Comparison of ENCODE assay signal across 16 cellular contexts in genomic region chr5:58040044-58040443, GRCh38.
"Had no signal": no experiment of that assay in that cellular context is flagged by ENCODE, and none has a peak within 500 bp of the region (broad histone marks: within the 10 kb centered on the region; RNA-seq: fewer than 3 reads in every experiment).

No MANE protein-coding gene starts in this region.

- H3K4me3 ChIP-seq: gastroesophageal sphincter, lower lobe of right lung, tibial nerve, uterus had no signal

- H3K9me3 ChIP-seq: gastroesophageal sphincter, lower lobe of right lung, tibial nerve, uterus had no signal

- H3K27me3 ChIP-seq: brain microvascular endothelial cell, gastroesophageal sphincter, tibial nerve, uterus had no signal

- H3K4me1 Mint-ChIP-seq: activated CD4-positive, alpha-beta T cell treated with anti-CD3 and anti-CD28 coated beads, Interleukin-2, amount 10 ng/mL, durations not matched to agents 7 days and 5 days; activated naive CD8-positive, alpha-beta T cell treated with anti-CD3 and anti-CD28 coated beads, Interleukin-2, amount 10 ng/mL, durations not matched to agents 7 days and 5 days; neural crest cell; stimulated activated memory B cell treated with anti-CD40 and anti-IgM and Interleukin-4, amounts not matched to agents 10 μg/mL and 1 μg/mL and 100 μg/mL, for 72 hours had no signal

- H3K4me1 ChIP-seq: gastroesophageal sphincter, lower lobe of right lung, tibial nerve, uterus had no signal

- H3K36me3 Mint-ChIP-seq: activated naive CD8-positive, alpha-beta T cell treated with anti-CD3 and anti-CD28 coated beads, Interleukin-2, amount 10 ng/mL, durations not matched to agents 7 days and 5 days; stimulated activated memory B cell treated with anti-CD40 and anti-IgM and Interleukin-4, amounts not matched to agents 10 μg/mL and 1 μg/mL and 100 μg/mL, for 72 hours had no signal

- H3K9me3 Mint-ChIP-seq: activated CD4-positive, alpha-beta T cell treated with anti-CD3 and anti-CD28 coated beads, Interleukin-2, amount 10 ng/mL, durations not matched to agents 7 days and 5 days; activated naive CD8-positive, alpha-beta T cell treated with anti-CD3 and anti-CD28 coated beads, Interleukin-2, amount 10 ng/mL, durations not matched to agents 7 days and 5 days; stimulated activated memory B cell treated with anti-CD40 and anti-IgM and Interleukin-4, amounts not matched to agents 10 μg/mL and 1 μg/mL and 100 μg/mL, for 72 hours had no signal

- DNase-seq: activated CD4-positive, alpha-beta T cell treated with anti-CD3 and anti-CD28 coated beads, Interleukin-2, amount 10 ng/mL, durations not matched to agents 7 days and 5 days; activated CD8-positive, alpha-beta memory T cell treated with anti-CD3 and anti-CD28 coated beads for 24 hours; activated naive CD4-positive, alpha-beta T cell; activated naive CD8-positive, alpha-beta T cell treated with anti-CD3 and anti-CD28 coated beads, Interleukin-2, amount 10 ng/mL, durations not matched to agents 7 days and 5 days; brain microvascular endothelial cell; cerebellar nuclear complex; dermis blood vessel endothelial cell; erythroblast; lower lobe of right lung; stimulated activated CD4-positive, alpha-beta T cell treated with anti-CD3 and anti-CD28 coated beads, Interleukin-12 subunit alpha, Interleukin-12 subunit beta, amount 100 ng/mL, for 4 hours; T-helper 9 cell; uterus had no signal

- ATAC-seq: gastroesophageal sphincter; lower lobe of right lung; stimulated activated memory B cell treated with anti-CD40 and anti-IgM and Interleukin-4, amounts not matched to agents 10 μg/mL and 1 μg/mL and 100 μg/mL, for 72 hours had no signal

- H3K27ac ChIP-seq: brain microvascular endothelial cell, gastroesophageal sphincter, lower lobe of right lung, tibial nerve, uterus had no signal

- H3K36me3 ChIP-seq: brain microvascular endothelial cell, gastroesophageal sphincter, lower lobe of right lung, tibial nerve, uterus had no signal

- H3K4me3 Mint-ChIP-seq: activated CD4-positive, alpha-beta T cell treated with anti-CD3 and anti-CD28 coated beads, Interleukin-2, amount 10 ng/mL, durations not matched to agents 7 days and 5 days; activated naive CD8-positive, alpha-beta T cell treated with anti-CD3 and anti-CD28 coated beads, Interleukin-2, amount 10 ng/mL, durations not matched to agents 7 days and 5 days; neural crest cell; stimulated activated memory B cell treated with anti-CD40 and anti-IgM and Interleukin-4, amounts not matched to agents 10 μg/mL and 1 μg/mL and 100 μg/mL, for 72 hours had no signal

- H3K27me3 Mint-ChIP-seq: activated naive CD8-positive, alpha-beta T cell treated with anti-CD3 and anti-CD28 coated beads, Interleukin-2, amount 10 ng/mL, durations not matched to agents 7 days and 5 days; stimulated activated memory B cell treated with anti-CD40 and anti-IgM and Interleukin-4, amounts not matched to agents 10 μg/mL and 1 μg/mL and 100 μg/mL, for 72 hours had no signal

- H3K27ac Mint-ChIP-seq: activated CD4-positive, alpha-beta T cell treated with anti-CD3 and anti-CD28 coated beads, Interleukin-2, amount 10 ng/mL, durations not matched to agents 7 days and 5 days; activated naive CD8-positive, alpha-beta T cell treated with anti-CD3 and anti-CD28 coated beads, Interleukin-2, amount 10 ng/mL, durations not matched to agents 7 days and 5 days; stimulated activated memory B cell treated with anti-CD40 and anti-IgM and Interleukin-4, amounts not matched to agents 10 μg/mL and 1 μg/mL and 100 μg/mL, for 72 hours had no signal
